ENCODE assay signal across 20 cellular contexts in the genomic region with DNA sequence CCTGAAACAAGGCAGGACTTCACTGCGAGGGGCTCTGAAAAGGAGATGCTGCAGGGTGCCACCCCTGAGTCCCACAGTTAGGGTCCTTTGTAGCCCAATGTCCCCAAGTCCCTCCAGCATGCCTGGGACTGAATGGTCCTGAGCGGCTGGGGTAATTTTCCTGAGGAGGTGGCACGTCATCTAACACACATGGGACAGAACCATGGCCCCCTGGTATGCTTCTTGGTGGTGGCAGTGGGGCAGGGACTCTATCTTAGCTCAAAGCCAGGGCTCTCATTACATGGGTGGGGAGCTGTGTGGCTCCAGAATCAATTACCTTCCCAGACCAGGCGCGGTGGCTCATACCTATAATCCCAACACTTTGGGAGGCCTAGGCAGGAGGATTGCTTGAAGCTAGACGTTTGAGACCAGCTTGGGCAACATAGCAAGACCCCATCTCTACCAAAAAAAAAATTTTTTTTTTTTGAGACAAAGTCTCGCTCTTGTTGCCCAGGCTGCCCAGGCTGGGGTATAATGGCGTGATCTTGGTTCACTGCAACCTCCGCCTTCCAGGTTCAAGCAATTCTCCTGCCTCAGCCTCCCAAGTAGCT. TPM values are rescaled to one million over a fixed set of nuclear protein-coding genes. Genes with fewer than 3 reads are reported as not detected.
DNase-seq lines count a peak whose midpoint lies in the region; FAIRE-seq and TF ChIP-seq lines count a peak whose summit lies in the region.
"Had no signal": no experiment of that assay in that cellular context is flagged by ENCODE, and none has a peak within 500 bp of the region (broad histone marks: within the 10 kb centered on the region; RNA-seq: fewer than 3 reads in every experiment).

No MANE protein-coding gene starts in this region.

- H3K4me3 Mint-ChIP-seq in HFFc6 = peak overlapping the region; percentile 50
- H3K4me3 Mint-ChIP-seq: CD14-positive monocyte, GM23338, IgD-negative memory B cell had no signal

- POLR2A ChIA-PET in endothelial cell of umbilical vein (lab: Charles Lee) = no interaction called here

- dilution Hi-C loops in endothelial cell of umbilical vein (cut with MboI; ENCODE audit: extremely low pct_ligation_motif_present, low sequenced_read_pairs) = no loop called here

- DNase-seq in HFFc6 = no peak
- DNase-seq in endothelial cell of umbilical vein (ENCODE audit: low read depth, low spot score) = no peak
- peak; percentile 52 for DNase-seq in osteoblast (ENCODE audit: insufficient read length, low spot score, missing footprints)
- DNase-seq in ureter (ENCODE audit: low spot score) = peak; percentile 26
- DNase-seq in NOMO-1 treated with DMSO at 0.1 percent for 48 hours (lab: John Stamatoyannopoulos, UW; ENCODE audit: unreplicated experiment) = no peak
- no peak for DNase-seq in ovary
- no peak for DNase-seq in Kasumi-1 (lab: John Stamatoyannopoulos, UW)
- DNase-seq: AML-193, Karpas-422, MG63, NCI-H1048, NCI-H1436, NCI-H1930, NCI-H345, NCI-H524 treated with DMSO at 0.1 percent for 48 hours had no signal

- 0 out of 2 replicates have a peak, but pooled peaks cover 4% of the 10 kb centered on the region for H3K36me3 Mint-ChIP-seq in HFFc6 (ENCODE audit: low read depth)

- no peaks in the 10 kb centered on the region for H3K36me3 ChIP-seq in endothelial cell of umbilical vein (ENCODE audit: control insufficient read depth in 2 of 2, extremely low read depth in 1 of 2, insufficient read depth in 2 of 2, low read length in 2 of 2)
- no peaks in the 10 kb centered on the region for H3K36me3 ChIP-seq in osteoblast (ENCODE audit: insufficient read depth, low read length)
- H3K36me3 ChIP-seq in ovary = no peaks in the 10 kb centered on the region
- H3K36me3 ChIP-seq: MG63, SJSA1 had no signal

- no peak for FAIRE-seq in endothelial cell of umbilical vein (lab: Jason Lieb, UNC)
- FAIRE-seq: G401.6 had no signal

- no peak overlapping the region for H3K9ac ChIP-seq in endothelial cell of umbilical vein (replicated peaks; ENCODE audit: extremely low read depth, insufficient read depth, low read length)

- H4K20me1 ChIP-seq in endothelial cell of umbilical vein (replicated peaks; ENCODE audit: control insufficient read depth, extremely low read depth, insufficient read depth, low read length) (no peaks in the 10 kb centered on the region), osteoblast (ENCODE audit: insufficient read depth, low read length) (no peaks in the 10 kb centered on the region)

- intact Hi-C loops in endothelial cell of umbilical vein (cut with micrococcal nuclease) (no loop called here), ovary (cut with DNase I) (no loop called here)

- H3K27me3 Mint-ChIP-seq in HFFc6 (ENCODE audit: insufficient read depth) = peaks cover 2% of the 10 kb centered on the region; the same call in 1 of the 2 replicates
- H3K27me3 Mint-ChIP-seq: IgD-negative memory B cell had no signal

- TF ChIP-seq POLR2A in endothelial cell of umbilical vein (IDR thresholded peaks at IDR 0.05; ENCODE audit: low read depth, low read length) (no peak), ovary (IDR thresholded peaks at IDR 0.05) (no peak)

- H3K4me3 ChIP-seq in endothelial cell of umbilical vein (replicated peaks in 1 of 3; ENCODE audit: insufficient read depth in 1 of 3, low read depth in 1 of 3, low read length in 3 of 3) = no peak overlapping the region
- H3K4me3 ChIP-seq in osteoblast (ENCODE audit: insufficient read depth, low read length) = peak overlapping the region; percentile 28
- H3K4me3 ChIP-seq in ovary = no peak overlapping the region
- H3K4me3 ChIP-seq: GM23338, MG63, SJSA1 had no signal

- H3K27ac Mint-ChIP-seq in HFFc6 = peak overlapping the region; percentile 97
- H3K27ac Mint-ChIP-seq: CD14-positive monocyte, GM23338 had no signal

- H3K79me2 ChIP-seq in endothelial cell of umbilical vein (ENCODE audit: control insufficient read depth, insufficient read depth, low read length) = no peaks in the 10 kb centered on the region
- no peaks in the 10 kb centered on the region for H3K79me2 ChIP-seq in osteoblast (ENCODE audit: insufficient read depth, low read length)

- peaks cover 16% of the 10 kb centered on the region for H3K4me1 Mint-ChIP-seq in HFFc6 (ENCODE audit: low read depth)
- H3K4me1 Mint-ChIP-seq: CD14-positive monocyte had no signal

- WGBS in ovary, 3 donors = 93 to 96% (median 95%) methylated on average over 9 of the region's 9 CpGs

- TF ChIP-seq EP300 in ovary (IDR thresholded peaks at IDR 0.05) = no peak

- TF ChIP-seq CTCF in HFFc6 (IDR thresholded peaks at IDR 0.05) (no peak), endothelial cell of umbilical vein (IDR thresholded peaks at IDR 0.05; ENCODE audit: extremely low read depth in 1 of 2, insufficient read depth in 1 of 2, low read depth in 1 of 2, low read length in 2 of 2) (no peak), osteoblast (IDR thresholded peaks at IDR 0.05; ENCODE audit: extremely low read depth, low read depth, low read length) (no peak), ovary (IDR thresholded peaks at IDR 0.05) (no peak)

- H3K9me3 ChIP-seq in endothelial cell of umbilical vein (replicated peaks; ENCODE audit: control insufficient read depth, insufficient read depth, low read length) = no peaks in the 10 kb centered on the region
- H3K9me3 ChIP-seq in osteoblast (ENCODE audit: low read depth, low read length) = no peaks in the 10 kb centered on the region
- H3K9me3 ChIP-seq in ovary = no peaks in the 10 kb centered on the region
- H3K9me3 ChIP-seq: MG63, SJSA1 had no signal

- H3K27ac ChIP-seq in endothelial cell of umbilical vein (ENCODE audit: insufficient read depth, low read depth, low read length) = no peak overlapping the region
- peak overlapping the region; percentile 83 for H3K27ac ChIP-seq in osteoblast (ENCODE audit: low read depth, low read length)
- H3K27ac ChIP-seq in ovary = no peak overlapping the region
- H3K27ac ChIP-seq: SJSA1 had no signal

- H3K27me3 ChIP-seq in endothelial cell of umbilical vein (ENCODE audit: control insufficient read depth in 2 of 2, insufficient read depth in 2 of 2, low read length in 2 of 2) (no peaks in the 10 kb centered on the region), osteoblast (ENCODE audit: insufficient read depth, low read length) (no peaks in the 10 kb centered on the region), ovary (no peaks in the 10 kb centered on the region)
- H3K27me3 ChIP-seq: MG63, SJSA1 had no signal

- H3K4me2 ChIP-seq in endothelial cell of umbilical vein (ENCODE audit: insufficient read depth, low read length) (no peak overlapping the region), osteoblast (ENCODE audit: insufficient read depth, low read length) (peak overlapping the region; percentile 16)
- H3K4me2 ChIP-seq: GM23338 had no signal

- no peaks in the 10 kb centered on the region for H3K4me1 ChIP-seq in endothelial cell of umbilical vein (ENCODE audit: control insufficient read depth, extremely low read depth, insufficient read depth, low read length)
- peaks cover 5% of the 10 kb centered on the region for H3K4me1 ChIP-seq in osteoblast (ENCODE audit: insufficient read depth, low read length)
- H3K4me1 ChIP-seq in ovary (ENCODE audit: insufficient read depth) = no peaks in the 10 kb centered on the region
- H3K4me1 ChIP-seq: SJSA1 had no signal

- H2AFZ ChIP-seq in endothelial cell of umbilical vein (ENCODE audit: low read depth, low read length) (no peak overlapping the region), osteoblast (ENCODE audit: low read length) (no peak overlapping the region)
- H2AFZ ChIP-seq: GM23338 had no signal

- CTCF ChIA-PET in endothelial cell of umbilical vein (lab: Charles Lee) = no interaction called here

- TSS peak; percentile 22 for BruUV-seq in endothelial cell of umbilical vein (replicated peaks; lab: Mats Ljungman, UMichigan)

- H3K9me1 ChIP-seq in endothelial cell of umbilical vein (replicated peaks; ENCODE audit: control insufficient read depth, extremely low read depth, insufficient read depth, low read length) = no peaks in the 10 kb centered on the region

- H3K9me3 Mint-ChIP-seq in HFFc6 = no peaks in the 10 kb centered on the region
- H3K9me3 Mint-ChIP-seq: GM23338, IgD-negative memory B cell had no signal

TF ChIP-seq in endothelial cell of umbilical vein, 7 proteins besides CTCF, POLR2A, EP300 and RAD21:
- TF ChIP-seq POLR2AphosphoS5 (IDR thresholded peaks at IDR 0.05; ENCODE audit: insufficient read depth, low read depth, low read length) (no peak), EZH2 (IDR thresholded peaks at IDR 0.05; ENCODE audit: borderline replicate concordance, low read depth, low read length, severe bottlenecking) (no peak), GATA2 (IDR thresholded peaks at IDR 0.05; ENCODE audit: insufficient read depth, insufficient read length, low read depth, low read length) (no peak), JUN (IDR thresholded peaks at IDR 0.05; ENCODE audit: borderline replicate concordance, insufficient read depth, insufficient read length, low read depth) (no peak), MYC (IDR thresholded peaks at IDR 0.05; ENCODE audit: low read depth, low read length) (no peak), FOS (IDR thresholded peaks at IDR 0.05; ENCODE audit: borderline replicate concordance, insufficient read depth, low read length) (no peak)
- TF ChIP-seq, protein P1, sequence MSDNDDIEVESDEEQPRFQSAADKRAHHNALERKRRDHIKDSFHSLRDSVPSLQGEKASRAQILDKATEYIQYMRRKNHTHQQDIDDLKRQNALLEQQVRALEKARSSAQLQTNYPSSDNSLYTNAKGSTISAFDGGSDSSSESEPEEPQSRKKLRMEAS (IDR thresholded peaks at IDR 0.05; ENCODE audit: insufficient read depth, insufficient read length) = no peak

RNA-seq across cellular contexts. Expression of gene SLC7A9, which starts 7.9 kb away (rescaled TPM):
- not detected for total RNA-seq in HFFc6 (2021; fragmentation: NEBNext Ultra II Directional; extraction: Animal tissue kit (Norgen Biotek cat#: 25700))
- total RNA-seq in endothelial cell of umbilical vein (not detected in 2 replicates), osteoblast (under 0.01 and 0.59 TPM in 2 replicates), ureter (0.70 TPM), ovary (under 1 TPM; 0.23 to 0.95 (median 0.64) TPM)
- polyA plus RNA-seq in endothelial cell of umbilical vein (0.06 TPM in 1 of 2 replicates, not detected in the other), ovary (under 1 TPM; 0.53 to 0.72 TPM)
- 0.08 TPM in 1 of 2 replicates, not detected in the other for polyA plus RNA-seq in endothelial cell of umbilical vein (2011; cell fraction: cytosol; rRNA removed)
- 0.39 and 0.43 TPM in 2 replicates for polyA plus RNA-seq in endothelial cell of umbilical vein (2011; cell fraction: nucleus; rRNA removed)
- polyA plus RNA-seq in endothelial cell of umbilical vein (2012) = not detected in 2 replicates
- polyA minus RNA-seq in endothelial cell of umbilical vein = 0.76 TPM in 1 of 2 replicates, not detected in the other
- not detected for polyA minus RNA-seq in endothelial cell of umbilical vein (2011; cell fraction: cytosol; rRNA and poly(A)+ RNA removed)
- polyA minus RNA-seq in endothelial cell of umbilical vein (2011; cell fraction: nucleus; rRNA and poly(A)+ RNA removed) = 0.29 and 0.67 TPM in 2 replicates
- total RNA-seq: GM23338, SJSA1 had no signal
- polyA plus RNA-seq: CD14-positive monocyte, IgD-negative memory B cell had no signal

Comparison
In these comparisons a context has a peak if more than half of its experiments do, and no peak if none do; other contexts are left out.
1. DNase-seq: peak in osteoblast (single experiment) and ureter (single experiment); none in HFFc6 (single experiment), endothelial cell of umbilical vein (single experiment), NOMO-1 treated with DMSO at 0.1 percent for 48 hours (single experiment), ovary (0 of 5) and Kasumi-1 (0 of 2).